In the genomic region with DNA sequence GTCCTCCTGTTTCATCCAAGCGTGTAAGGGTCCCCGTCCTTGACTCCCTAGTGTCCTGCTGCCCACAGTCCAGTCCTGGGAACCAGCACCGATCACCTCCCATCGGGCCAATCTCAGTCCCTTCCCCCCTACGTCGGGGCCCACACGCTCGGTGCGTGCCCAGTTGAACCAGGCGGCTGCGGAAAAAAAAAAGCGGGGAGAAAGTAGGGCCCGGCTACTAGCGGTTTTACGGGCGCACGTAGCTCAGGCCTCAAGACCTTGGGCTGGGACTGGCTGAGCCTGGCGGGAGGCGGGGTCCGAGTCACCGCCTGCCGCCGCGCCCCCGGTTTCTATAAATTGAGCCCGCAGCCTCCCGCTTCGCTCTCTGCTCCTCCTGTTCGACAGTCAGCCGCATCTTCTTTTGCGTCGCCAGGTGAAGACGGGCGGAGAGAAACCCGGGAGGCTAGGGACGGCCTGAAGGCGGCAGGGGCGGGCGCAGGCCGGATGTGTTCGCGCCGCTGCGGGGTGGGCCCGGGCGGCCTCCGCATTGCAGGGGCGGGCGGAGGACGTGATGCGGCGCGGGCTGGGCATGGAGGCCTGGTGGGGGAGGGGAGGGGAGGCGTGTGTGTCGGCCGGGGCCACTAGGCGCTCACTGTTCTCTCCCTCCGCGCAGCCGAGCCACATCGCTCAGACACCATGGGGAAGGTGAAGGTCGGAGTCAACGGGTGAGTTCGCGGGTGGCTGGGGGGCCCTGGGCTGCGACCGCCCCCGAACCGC, we compare ENCODE assay signal across 1 cellular context.
TF ChIP-seq lines count a peak whose summit lies in the region.

A gene (plus strand): TSS at position 360 of the 756 bp plus-strand sequence. CDS start 316 bp downstream, at position 676.

TF ChIP-seq in HepG2, 621 proteins besides CTCF, POLR2A, EP300 and RAD21 (continued from another document and continues in another):
- TF ChIP-seq GLI4 (CRISPR knock-in tag; IDR thresholded peaks at IDR 0.05; ENCODE audit: borderline replicate concordance) (no peak), ZNF768 (CRISPR knock-in tag; IDR thresholded peaks at IDR 0.05) (0 out of 2 replicates have a peak, but pooled peaks have one; percentile 46), CC2D1A (CRISPR knock-in tag; IDR thresholded peaks at IDR 0.05) (no peak), DNMT3B (CRISPR knock-in tag; conservative IDR thresholded peaks at IDR 0.05) (peak; percentile 84; the same call in 1 of the 2 replicates), KDM5B (CRISPR knock-in tag; IDR thresholded peaks at IDR 0.05; ENCODE audit: borderline replicate concordance) (no peak), ZNF501 (CRISPR knock-in tag; IDR thresholded peaks at IDR 0.05) (peak; percentile 69; the same call in 1 of the 2 replicates), SP2 (CRISPR knock-in tag; IDR thresholded peaks at IDR 0.05) (no peak; the same call in 1 of the 2 replicates), ZNF720 (CRISPR knock-in tag; IDR thresholded peaks at IDR 0.05) (no peak), ZNF451 (CRISPR knock-in tag; IDR thresholded peaks at IDR 0.05) (no peak), MED13 (CRISPR knock-in tag; IDR thresholded peaks at IDR 0.05) (peak; percentile 34; the same call in 1 of the 2 replicates), ZNF781 (CRISPR knock-in tag; IDR thresholded peaks at IDR 0.05; ENCODE audit: borderline replicate concordance, not compliant biosample characterization) (peak; percentile 88), TCF7 (IDR thresholded peaks at IDR 0.05; ENCODE audit: low read depth) (0 out of 2 replicates have a peak, but pooled peaks have one; percentile 5), GABPB1 (CRISPR knock-in tag; IDR thresholded peaks at IDR 0.05) (peak; percentile 38; the same call in 1 of the 2 replicates), JUN (CRISPR knock-in tag; IDR thresholded peaks at IDR 0.05) (0 out of 2 replicates have a peak, but pooled peaks have one; percentile 32), ZNF274 (CRISPR knock-in tag; IDR thresholded peaks at IDR 0.05) (no peak), SNRNP70 (IDR thresholded peaks at IDR 0.05; ENCODE audit: low read depth, low read length) (no peak), SATB2 (CRISPR knock-in tag; IDR thresholded peaks at IDR 0.05) (no peak), RBFOX2 (IDR thresholded peaks at IDR 0.05; ENCODE audit: low read depth, low read length) (peak; percentile 99), ZBTB1 (CRISPR knock-in tag; IDR thresholded peaks at IDR 0.05; ENCODE audit: borderline replicate concordance) (no peak), KDM5A (IDR thresholded peaks at IDR 0.05; ENCODE audit: borderline replicate concordance, low read length) (no peak; the same call in 1 of the 2 replicates), ZNF562 (CRISPR knock-in tag; IDR thresholded peaks at IDR 0.05; ENCODE audit: borderline replicate concordance) (0 out of 2 replicates have a peak, but pooled peaks have one; percentile 73), SP4 (CRISPR knock-in tag; IDR thresholded peaks at IDR 0.05) (peak; percentile 51), ARID2 (CRISPR knock-in tag; IDR thresholded peaks at IDR 0.05; ENCODE audit: borderline replicate concordance) (no peak), AHR (CRISPR knock-in tag; IDR thresholded peaks at IDR 0.05) (no peak; the same call in 1 of the 2 replicates), ZNF251 (CRISPR knock-in tag; IDR thresholded peaks at IDR 0.05) (no peak), BCL6 (CRISPR knock-in tag; IDR thresholded peaks at IDR 0.05) (0 out of 2 replicates have a peak, but pooled peaks have one; percentile 39), ZNF230 (CRISPR knock-in tag; IDR thresholded peaks at IDR 0.05) (no peak), ZC3H4 (CRISPR knock-in tag; IDR thresholded peaks at IDR 0.05; ENCODE audit: borderline replicate concordance) (no peak), TCF7L2 (IDR thresholded peaks at IDR 0.05; ENCODE audit: low read depth, low read length) (no peak), KLF9 (CRISPR knock-in tag; IDR thresholded peaks at IDR 0.05; ENCODE audit: low read depth) (0 out of 2 replicates have a peak, but pooled peaks have one; percentile 31), ZNF121 (CRISPR knock-in tag; IDR thresholded peaks at IDR 0.05) (no peak), CHD4 (IDR thresholded peaks at IDR 0.05; ENCODE audit: borderline replicate concordance, low read length) (no peak; the same call in 1 of the 2 replicates), SRY (CRISPR knock-in tag; IDR thresholded peaks at IDR 0.05) (peak; percentile 56; the same call in 1 of the 2 replicates), ZNF788 (CRISPR knock-in tag; IDR thresholded peaks at IDR 0.05; ENCODE audit: borderline replicate concordance) (peak; percentile 76), ZNF33A (CRISPR knock-in tag; IDR thresholded peaks at IDR 0.05; ENCODE audit: borderline replicate concordance) (no peak), ZFY (CRISPR knock-in tag; IDR thresholded peaks at IDR 0.05) (peak; percentile 60), HMG20A (CRISPR knock-in tag; IDR thresholded peaks at IDR 0.05; ENCODE audit: borderline replicate concordance) (no peak), KDM6A (CRISPR knock-in tag; IDR thresholded peaks at IDR 0.05; ENCODE audit: low read depth) (no peak), FLYWCH1 (CRISPR knock-in tag; IDR thresholded peaks at IDR 0.05) (no peak), SKI (IDR thresholded peaks at IDR 0.05; ENCODE audit: partially characterized antibody) (peak; percentile 66)
- TF ChIP-seq, protein P1, sequence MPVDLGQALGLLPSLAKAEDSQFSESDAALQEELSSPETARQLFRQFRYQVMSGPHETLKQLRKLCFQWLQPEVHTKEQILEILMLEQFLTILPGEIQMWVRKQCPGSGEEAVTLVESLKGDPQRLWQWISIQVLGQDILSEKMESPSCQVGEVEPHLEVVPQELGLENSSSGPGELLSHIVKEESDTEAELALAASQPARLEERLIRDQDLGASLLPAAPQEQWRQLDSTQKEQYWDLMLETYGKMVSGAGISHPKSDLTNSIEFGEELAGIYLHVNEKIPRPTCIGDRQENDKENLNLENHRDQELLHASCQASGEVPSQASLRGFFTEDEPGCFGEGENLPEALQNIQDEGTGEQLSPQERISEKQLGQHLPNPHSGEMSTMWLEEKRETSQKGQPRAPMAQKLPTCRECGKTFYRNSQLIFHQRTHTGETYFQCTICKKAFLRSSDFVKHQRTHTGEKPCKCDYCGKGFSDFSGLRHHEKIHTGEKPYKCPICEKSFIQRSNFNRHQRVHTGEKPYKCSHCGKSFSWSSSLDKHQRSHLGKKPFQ (CRISPR knock-in tag; IDR thresholded peaks at IDR 0.05; ENCODE audit: insufficient replicate concordance) = peak; percentile 53
- TF ChIP-seq, protein P2, sequence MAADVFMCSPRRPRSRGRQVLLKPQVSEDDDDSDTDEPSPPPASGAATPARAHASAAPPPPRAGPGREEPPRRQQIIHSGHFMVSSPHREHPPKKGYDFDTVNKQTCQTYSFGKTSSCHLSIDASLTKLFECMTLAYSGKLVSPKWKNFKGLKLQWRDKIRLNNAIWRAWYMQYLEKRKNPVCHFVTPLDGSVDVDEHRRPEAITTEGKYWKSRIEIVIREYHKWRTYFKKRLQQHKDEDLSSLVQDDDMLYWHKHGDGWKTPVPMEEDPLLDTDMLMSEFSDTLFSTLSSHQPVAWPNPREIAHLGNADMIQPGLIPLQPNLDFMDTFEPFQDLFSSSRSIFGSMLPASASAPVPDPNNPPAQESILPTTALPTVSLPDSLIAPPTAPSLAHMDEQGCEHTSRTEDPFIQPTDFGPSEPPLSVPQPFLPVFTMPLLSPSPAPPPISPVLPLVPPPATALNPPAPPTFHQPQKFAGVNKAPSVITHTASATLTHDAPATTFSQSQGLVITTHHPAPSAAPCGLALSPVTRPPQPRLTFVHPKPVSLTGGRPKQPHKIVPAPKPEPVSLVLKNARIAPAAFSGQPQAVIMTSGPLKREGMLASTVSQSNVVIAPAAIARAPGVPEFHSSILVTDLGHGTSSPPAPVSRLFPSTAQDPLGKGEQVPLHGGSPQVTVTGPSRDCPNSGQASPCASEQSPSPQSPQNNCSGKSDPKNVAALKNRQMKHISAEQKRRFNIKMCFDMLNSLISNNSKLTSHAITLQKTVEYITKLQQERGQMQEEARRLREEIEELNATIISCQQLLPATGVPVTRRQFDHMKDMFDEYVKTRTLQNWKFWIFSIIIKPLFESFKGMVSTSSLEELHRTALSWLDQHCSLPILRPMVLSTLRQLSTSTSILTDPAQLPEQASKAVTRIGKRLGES (CRISPR knock-in tag; IDR thresholded peaks at IDR 0.05; ENCODE audit: borderline replicate concordance) = peak; percentile 93
- TF ChIP-seq, protein P3, sequence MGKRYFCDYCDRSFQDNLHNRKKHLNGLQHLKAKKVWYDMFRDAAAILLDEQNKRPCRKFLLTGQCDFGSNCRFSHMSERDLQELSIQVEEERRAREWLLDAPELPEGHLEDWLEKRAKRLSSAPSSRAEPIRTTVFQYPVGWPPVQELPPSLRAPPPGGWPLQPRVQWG (CRISPR knock-in tag; IDR thresholded peaks at IDR 0.05; ENCODE audit: borderline replicate concordance, low read depth) = no peak
- TF ChIP-seq, protein P4, sequence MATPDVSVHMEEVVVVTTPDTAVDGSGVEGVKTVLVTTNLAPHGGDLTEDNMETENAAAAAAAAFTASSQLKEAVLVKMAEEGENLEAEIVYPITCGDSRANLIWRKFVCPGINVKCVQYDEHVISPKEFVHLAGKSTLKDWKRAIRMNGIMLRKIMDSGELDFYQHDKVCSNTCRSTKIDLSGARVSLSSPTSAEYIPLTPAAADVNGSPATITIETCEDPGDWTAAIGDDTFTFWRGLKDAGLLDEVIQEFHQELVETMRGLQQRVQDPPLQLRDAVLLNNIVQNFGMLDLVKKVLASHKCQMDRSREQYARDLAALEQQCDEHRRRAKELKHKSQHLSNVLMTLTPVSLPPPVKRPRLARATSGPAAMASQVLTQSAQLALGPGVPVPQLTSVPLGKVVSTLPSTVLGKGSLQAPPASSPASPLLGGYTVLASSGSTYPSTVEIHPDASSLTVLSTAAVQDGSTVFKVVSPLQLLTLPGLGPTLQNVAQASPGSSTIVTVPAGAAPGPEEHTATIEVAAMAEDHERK (CRISPR knock-in tag; IDR thresholded peaks at IDR 0.05; ENCODE audit: low read depth) = peak; percentile 64; the same call in 1 of the 2 replicates
- TF ChIP-seq, protein P5, sequence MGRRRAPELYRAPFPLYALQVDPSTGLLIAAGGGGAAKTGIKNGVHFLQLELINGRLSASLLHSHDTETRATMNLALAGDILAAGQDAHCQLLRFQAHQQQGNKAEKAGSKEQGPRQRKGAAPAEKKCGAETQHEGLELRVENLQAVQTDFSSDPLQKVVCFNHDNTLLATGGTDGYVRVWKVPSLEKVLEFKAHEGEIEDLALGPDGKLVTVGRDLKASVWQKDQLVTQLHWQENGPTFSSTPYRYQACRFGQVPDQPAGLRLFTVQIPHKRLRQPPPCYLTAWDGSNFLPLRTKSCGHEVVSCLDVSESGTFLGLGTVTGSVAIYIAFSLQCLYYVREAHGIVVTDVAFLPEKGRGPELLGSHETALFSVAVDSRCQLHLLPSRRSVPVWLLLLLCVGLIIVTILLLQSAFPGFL (CRISPR knock-in tag; IDR thresholded peaks at IDR 0.05) = no peak
- TF ChIP-seq, protein P6, sequence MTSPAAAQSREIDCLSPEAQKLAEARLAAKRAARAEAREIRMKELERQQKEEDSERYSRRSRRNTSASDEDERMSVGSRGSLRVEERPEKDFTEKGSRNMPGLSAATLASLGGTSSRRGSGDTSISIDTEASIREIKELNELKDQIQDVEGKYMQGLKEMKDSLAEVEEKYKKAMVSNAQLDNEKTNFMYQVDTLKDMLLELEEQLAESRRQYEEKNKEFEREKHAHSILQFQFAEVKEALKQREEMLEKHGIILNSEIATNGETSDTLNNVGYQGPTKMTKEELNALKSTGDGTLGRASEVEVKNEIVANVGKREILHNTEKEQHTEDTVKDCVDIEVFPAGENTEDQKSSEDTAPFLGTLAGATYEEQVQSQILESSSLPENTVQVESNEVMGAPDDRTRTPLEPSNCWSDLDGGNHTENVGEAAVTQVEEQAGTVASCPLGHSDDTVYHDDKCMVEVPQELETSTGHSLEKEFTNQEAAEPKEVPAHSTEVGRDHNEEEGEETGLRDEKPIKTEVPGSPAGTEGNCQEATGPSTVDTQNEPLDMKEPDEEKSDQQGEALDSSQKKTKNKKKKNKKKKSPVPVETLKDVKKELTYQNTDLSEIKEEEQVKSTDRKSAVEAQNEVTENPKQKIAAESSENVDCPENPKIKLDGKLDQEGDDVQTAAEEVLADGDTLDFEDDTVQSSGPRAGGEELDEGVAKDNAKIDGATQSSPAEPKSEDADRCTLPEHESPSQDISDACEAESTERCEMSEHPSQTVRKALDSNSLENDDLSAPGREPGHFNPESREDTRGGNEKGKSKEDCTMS (CRISPR knock-in tag; conservative IDR thresholded peaks at IDR 0.05) = no peak
- TF ChIP-seq, protein P7, sequence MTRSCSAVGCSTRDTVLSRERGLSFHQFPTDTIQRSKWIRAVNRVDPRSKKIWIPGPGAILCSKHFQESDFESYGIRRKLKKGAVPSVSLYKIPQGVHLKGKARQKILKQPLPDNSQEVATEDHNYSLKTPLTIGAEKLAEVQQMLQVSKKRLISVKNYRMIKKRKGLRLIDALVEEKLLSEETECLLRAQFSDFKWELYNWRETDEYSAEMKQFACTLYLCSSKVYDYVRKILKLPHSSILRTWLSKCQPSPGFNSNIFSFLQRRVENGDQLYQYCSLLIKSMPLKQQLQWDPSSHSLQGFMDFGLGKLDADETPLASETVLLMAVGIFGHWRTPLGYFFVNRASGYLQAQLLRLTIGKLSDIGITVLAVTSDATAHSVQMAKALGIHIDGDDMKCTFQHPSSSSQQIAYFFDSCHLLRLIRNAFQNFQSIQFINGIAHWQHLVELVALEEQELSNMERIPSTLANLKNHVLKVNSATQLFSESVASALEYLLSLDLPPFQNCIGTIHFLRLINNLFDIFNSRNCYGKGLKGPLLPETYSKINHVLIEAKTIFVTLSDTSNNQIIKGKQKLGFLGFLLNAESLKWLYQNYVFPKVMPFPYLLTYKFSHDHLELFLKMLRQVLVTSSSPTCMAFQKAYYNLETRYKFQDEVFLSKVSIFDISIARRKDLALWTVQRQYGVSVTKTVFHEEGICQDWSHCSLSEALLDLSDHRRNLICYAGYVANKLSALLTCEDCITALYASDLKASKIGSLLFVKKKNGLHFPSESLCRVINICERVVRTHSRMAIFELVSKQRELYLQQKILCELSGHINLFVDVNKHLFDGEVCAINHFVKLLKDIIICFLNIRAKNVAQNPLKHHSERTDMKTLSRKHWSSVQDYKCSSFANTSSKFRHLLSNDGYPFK (CRISPR knock-in tag; IDR thresholded peaks at IDR 0.05; ENCODE audit: borderline replicate concordance) = peak; percentile 9; the same call in 1 of the 2 replicates
- TF ChIP-seq, protein P8, sequence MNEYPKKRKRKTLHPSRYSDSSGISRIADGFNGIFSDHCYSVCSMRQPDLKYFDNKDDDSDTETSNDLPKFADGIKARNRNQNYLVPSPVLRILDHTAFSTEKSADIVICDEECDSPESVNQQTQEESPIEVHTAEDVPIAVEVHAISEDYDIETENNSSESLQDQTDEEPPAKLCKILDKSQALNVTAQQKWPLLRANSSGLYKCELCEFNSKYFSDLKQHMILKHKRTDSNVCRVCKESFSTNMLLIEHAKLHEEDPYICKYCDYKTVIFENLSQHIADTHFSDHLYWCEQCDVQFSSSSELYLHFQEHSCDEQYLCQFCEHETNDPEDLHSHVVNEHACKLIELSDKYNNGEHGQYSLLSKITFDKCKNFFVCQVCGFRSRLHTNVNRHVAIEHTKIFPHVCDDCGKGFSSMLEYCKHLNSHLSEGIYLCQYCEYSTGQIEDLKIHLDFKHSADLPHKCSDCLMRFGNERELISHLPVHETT (CRISPR knock-in tag; conservative IDR thresholded peaks at IDR 0.05) = no peak
- TF ChIP-seq, protein P9, sequence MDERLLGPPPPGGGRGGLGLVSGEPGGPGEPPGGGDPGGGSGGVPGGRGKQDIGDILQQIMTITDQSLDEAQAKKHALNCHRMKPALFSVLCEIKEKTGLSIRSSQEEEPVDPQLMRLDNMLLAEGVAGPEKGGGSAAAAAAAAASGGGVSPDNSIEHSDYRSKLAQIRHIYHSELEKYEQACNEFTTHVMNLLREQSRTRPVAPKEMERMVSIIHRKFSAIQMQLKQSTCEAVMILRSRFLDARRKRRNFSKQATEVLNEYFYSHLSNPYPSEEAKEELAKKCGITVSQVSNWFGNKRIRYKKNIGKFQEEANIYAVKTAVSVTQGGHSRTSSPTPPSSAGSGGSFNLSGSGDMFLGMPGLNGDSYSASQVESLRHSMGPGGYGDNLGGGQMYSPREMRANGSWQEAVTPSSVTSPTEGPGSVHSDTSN (CRISPR knock-in tag; IDR thresholded peaks at IDR 0.05) = no peak
